Comparison of ENCODE assay signal across 1 cellular context in genomic region chr5:175254155-175254554, GRCh38.
TF ChIP-seq lines count a peak whose summit lies in the region.

No MANE protein-coding gene starts in this region.

TF ChIP-seq in GM23338, 12 proteins besides CTCF, POLR2A, EP300 and RAD21 (continued from another document):
- no peak for TF ChIP-seq ZNF462 (CRISPR knock-in tag; IDR thresholded peaks at IDR 0.05)
